ENCODE assay signal across 8 cellular contexts in the genomic region with DNA sequence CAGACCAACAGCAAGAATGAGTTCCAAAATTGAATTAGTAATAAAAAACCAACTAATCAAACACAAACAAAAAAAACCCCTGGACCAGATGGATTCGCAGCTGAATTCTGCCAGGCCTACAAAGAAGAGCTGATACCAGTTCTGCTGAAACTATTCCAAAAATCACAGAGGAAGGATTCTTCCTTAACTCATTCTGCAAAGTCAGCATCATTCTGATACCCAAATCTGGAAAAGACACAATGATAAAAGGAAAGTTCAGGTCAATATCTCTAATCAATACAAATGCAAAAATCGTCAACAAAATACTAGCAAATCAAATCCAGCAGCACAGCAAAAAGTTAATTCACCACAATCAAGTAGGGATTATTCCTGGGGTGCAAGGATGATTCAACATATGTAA. TPM values are rescaled to one million over a fixed set of nuclear protein-coding genes. Genes with fewer than 3 reads are reported as not detected.
"Had no signal": no experiment of that assay in that cellular context is flagged by ENCODE, and none has a peak within 500 bp of the region (broad histone marks: within the 10 kb centered on the region; RNA-seq: fewer than 3 reads in every experiment).

No MANE protein-coding gene starts in this region.

- ATAC-seq: GM23338 had no signal

- FAIRE-seq: H1, H54, HTR-8/SVneo had no signal

- H3K4me2 ChIP-seq: GM23338, KMS-11 had no signal

- DNase-seq: H9, HCEC 1CT, KBM-7 had no signal

- H2AFZ ChIP-seq: GM23338 had no signal

- H3K9ac ChIP-seq: KMS-11 had no signal

- H3K27ac ChIP-seq: KMS-11 had no signal

- H3K4me3 ChIP-seq: GM23338 had no signal

RNA-seq across cellular contexts. Expression of a gene that starts 6.1 kb away (rescaled TPM):
- polyA plus RNA-seq: GM23338 had no signal
